In genomic region chr1:204544321-204544720, GRCh38 we compare ENCODE assay signal across 11 cellular contexts. TPM values are rescaled to one million over a fixed set of nuclear protein-coding genes. Genes with fewer than 3 reads are reported as not detected.
DNase-seq lines count a peak whose midpoint lies in the region; ATAC-seq and TF ChIP-seq lines count a peak whose summit lies in the region.
"Had no signal": no experiment of that assay in that cellular context is flagged by ENCODE, and none has a peak within 500 bp of the region (broad histone marks: within the 10 kb centered on the region; RNA-seq: fewer than 3 reads in every experiment).

No MANE protein-coding gene starts in this region.

- TF ChIP-seq EP300 in tibial nerve (IDR thresholded peaks at IDR 0.05), result no peak

- TF ChIP-seq POLR2A in tibial nerve (IDR thresholded peaks at IDR 0.05), result no peak

- POLR2A ChIA-PET in CD8-positive, alpha-beta memory T cell (lab: Charles Lee), result interaction anchor here (0.7 to 2.9 kb wide), 7 partner anchors 11 to 38 kb away, joined by 3 to 15 read pairs (median 5); partner anchors contain the start of gene MDM4

- peaks cover 43% of the 10 kb centered on the region for H3K36me3 ChIP-seq in CD8-positive, alpha-beta memory T cell (ENCODE audit: insufficient read depth, low read length)
- H3K36me3 ChIP-seq in tibial artery (peaks cover 71 to 97% (median 96%) of the 10 kb centered on the region in 3 donors), tibial nerve (peaks cover 0 to 96% (median 12%) of the 10 kb centered on the region in 3 donors)

- H3K27me3 Mint-ChIP-seq in CD8-positive, alpha-beta memory T cell, result no peaks in the 10 kb centered on the region
- no peaks in the 10 kb centered on the region for H3K27me3 Mint-ChIP-seq in T-helper 17 cell

- intact Hi-C loops in tibial artery (cut with DNase I; ENCODE audit: low total_unique reads), result no loop called here

- H3K4me3 ChIP-seq in CD8-positive, alpha-beta memory T cell (ENCODE audit: low read length), result no peak overlapping the region
- no peak overlapping the region for H3K4me3 ChIP-seq in tibial artery
- no peak overlapping the region for H3K4me3 ChIP-seq in tibial nerve

- CTCF ChIA-PET in CD8-positive, alpha-beta memory T cell (lab: Charles Lee), result interaction anchor here (0.8 to 2.5 kb wide), 6 partner anchors 16 to 98 kb away, joined by 3 to 14 read pairs (median 8); partner anchors contain the start of gene MDM4

- peak in 2 of 5 donors; percentile 55 to 63 for DNase-seq in CD8-positive, alpha-beta memory T cell
- DNase-seq in H4 (ENCODE audit: low spot score) (peak; percentile 11), T-helper 17 cell (no peak), glomerular endothelial cell (ENCODE audit: extremely low read depth, low read depth, low spot score) (peak; percentile 20), tibial artery (no peak), tibial nerve (ENCODE audit: low spot score in 2 of 2) (no peak), NCI-H1436 treated with DMSO at 0.1 percent for 48 hours (lab: John Stamatoyannopoulos, UW) (no peak)
- DNase-seq: NCI-H2107 had no signal

- no peak for TF ChIP-seq CTCF in tibial artery (IDR thresholded peaks at IDR 0.05)
- TF ChIP-seq CTCF in tibial nerve (IDR thresholded peaks at IDR 0.05), result no peak

- no peaks in the 10 kb centered on the region for H3K9me3 ChIP-seq in CD8-positive, alpha-beta memory T cell (ENCODE audit: low read length)
- H3K9me3 ChIP-seq in T-helper 17 cell (ENCODE audit: control insufficient read depth, low read length, poor library complexity, severe bottlenecking) (no peaks in the 10 kb centered on the region), tibial artery (no peaks in the 10 kb centered on the region), tibial nerve (no peaks in the 10 kb centered on the region)

- H3K27me3 ChIP-seq in CD8-positive, alpha-beta memory T cell (ENCODE audit: insufficient read depth, low read length, poor library complexity, severe bottlenecking), result no peaks in the 10 kb centered on the region
- no peaks in the 10 kb centered on the region for H3K27me3 ChIP-seq in tibial artery
- no peaks in the 10 kb centered on the region for H3K27me3 ChIP-seq in tibial nerve

- peak overlapping the region; percentile 4 to 66 (median 44) for H3K4me3 Mint-ChIP-seq in CD8-positive, alpha-beta memory T cell
- peak overlapping the region; percentile 28 for H3K4me3 Mint-ChIP-seq in T-helper 17 cell
- H3K4me3 Mint-ChIP-seq: neural crest cell had no signal

- H3K9me3 Mint-ChIP-seq in CD8-positive, alpha-beta memory T cell, result no peaks in the 10 kb centered on the region
- H3K9me3 Mint-ChIP-seq: neural crest cell had no signal

- no peak overlapping the region for H3K27ac ChIP-seq in CD8-positive, alpha-beta memory T cell (ENCODE audit: low read depth, low read length)
- no peak overlapping the region for H3K27ac ChIP-seq in tibial artery
- no peak overlapping the region for H3K27ac ChIP-seq in tibial nerve
- H3K27ac ChIP-seq: VCaP had no signal

- H3K4me1 Mint-ChIP-seq in CD8-positive, alpha-beta memory T cell, result peaks cover 54 to 67% (median 65%) of the 10 kb centered on the region in 3 donors
- peaks cover 32% of the 10 kb centered on the region for H3K4me1 Mint-ChIP-seq in T-helper 17 cell

- 88 to 90% methylated on average over 2 of the region's 2 CpGs for WGBS in tibial nerve, 2 donors

- peak overlapping the region; percentile 44 to 81 (median 74) for H3K27ac Mint-ChIP-seq in CD8-positive, alpha-beta memory T cell
- peak overlapping the region; percentile 85 for H3K27ac Mint-ChIP-seq in T-helper 17 cell

- peaks cover 39 to 87% (median 39%) of the 10 kb centered on the region in 3 donors for H3K36me3 Mint-ChIP-seq in CD8-positive, alpha-beta memory T cell
- H3K36me3 Mint-ChIP-seq in T-helper 17 cell (ENCODE audit: low read depth), result peaks cover 16% of the 10 kb centered on the region

- peaks cover 39% of the 10 kb centered on the region for H3K4me1 ChIP-seq in CD8-positive, alpha-beta memory T cell (ENCODE audit: insufficient read depth, low read length)
- H3K4me1 ChIP-seq in tibial artery, result no peaks in the 10 kb centered on the region
- H3K4me1 ChIP-seq in tibial nerve, result no peaks in the 10 kb centered on the region

- peak; percentile 93 for ATAC-seq in T-helper 17 cell
- no peak for ATAC-seq in GM21576 (IDR thresholded peaks at IDR 0.05; ENCODE audit: unreplicated experiment)

RNA-seq across cellular contexts. Expression of gene MDM4, which starts 28.1 kb away (rescaled TPM):
- total RNA-seq in CD8-positive, alpha-beta memory T cell, result 10 to 100 TPM; 80.7 TPM
- polyA plus RNA-seq in CD8-positive, alpha-beta memory T cell, result 13.6 TPM
- total RNA-seq in H4 (2014; rRNA removed; shearing (Covaris generic)), result 3.6 and 5.9 TPM in 2 replicates
- total RNA-seq in T-helper 17 cell (100 to 1,000 TPM; 205 to 225 TPM), glomerular endothelial cell (6.7 and 28.9 TPM in 2 replicates), tibial nerve (100 to 1,000 TPM in 2 of 4 donors, 10 to 100 TPM in 2; 83.0 to 113 (median 101) TPM)

RNA-seq across cellular contexts. Expression of gene PIK3C2B, which starts 49.7 kb away (rescaled TPM):
- total RNA-seq in CD8-positive, alpha-beta memory T cell, result 10 to 100 TPM; 19.4 to 19.6 TPM
- 2.9 TPM for polyA plus RNA-seq in CD8-positive, alpha-beta memory T cell
- total RNA-seq in H4 (2014; rRNA removed; shearing (Covaris generic)), result 2.4 and 3.4 TPM in 2 replicates
- total RNA-seq in T-helper 17 cell, result 10 to 100 TPM; 35.7 to 51.9 TPM
- total RNA-seq in glomerular endothelial cell, result 32.7 and 77.1 TPM in 2 replicates
- 10 to 100 TPM; 18.0 to 67.2 (median 32.5) TPM for total RNA-seq in tibial nerve

Comparison
In these comparisons a context has a peak if more than half of its experiments do, and no peak if none do; other contexts are left out.
1. DNase-seq: peak in H4 (single experiment) and glomerular endothelial cell (single experiment); none in T-helper 17 cell (0 of 3), tibial artery (0 of 2), tibial nerve (0 of 2) and NCI-H1436 treated with DMSO at 0.1 percent for 48 hours (single experiment).